Comparison of ENCODE assay signal across 8 cellular contexts in genomic region chr7:44477063-44477830, GRCh38. TPM values are rescaled to one million over a fixed set of nuclear protein-coding genes. Genes with fewer than 3 reads are reported as not detected.
A peak's percentile ranks its signal among the peaks of the same experiment; 100 is the strongest.
DNase-seq lines count a peak whose midpoint lies in the region; ATAC-seq, FAIRE-seq and TF ChIP-seq lines count a peak whose summit lies in the region.

No MANE protein-coding gene starts in this region.

- ATAC-seq in GM19455 (IDR thresholded peaks at IDR 0.05; ENCODE audit: unreplicated experiment) = peak; percentile 88

- H3K36me3 Mint-ChIP-seq in nephron progenitor cell (ENCODE audit: low read depth) = peaks cover 52% of the 10 kb centered on the region

- no peaks in the 10 kb centered on the region for H3K27me3 Mint-ChIP-seq in nephron progenitor cell (ENCODE audit: low read depth, poor library complexity)

- H3K27me3 ChIP-seq in Peyer's patch = no peaks in the 10 kb centered on the region

- H3K4me3 ChIP-seq in Peyer's patch (no peak overlapping the region), fibroblast of mammary gland (ENCODE audit: control insufficient read depth, low read depth, low read length) (no peak overlapping the region)

- H3K27ac Mint-ChIP-seq in nephron progenitor cell = peak overlapping the region; percentile 59

- H3K4me1 ChIP-seq in Peyer's patch = no peaks in the 10 kb centered on the region

- TF ChIP-seq CTCF in Peyer's patch (IDR thresholded peaks at IDR 0.05) (peak; percentile 74 to 92 (median 90)), fibroblast of mammary gland (conservative IDR thresholded peaks at IDR 0.05; ENCODE audit: control insufficient read depth, insufficient read depth, low read depth, low read length) (peak; percentile 99), nephron progenitor cell (IDR thresholded peaks at IDR 0.05) (peak; percentile 89)

- H3K9me3 ChIP-seq in Peyer's patch = no peaks in the 10 kb centered on the region

- peaks cover under 1% of the 10 kb centered on the region for H3K9me3 Mint-ChIP-seq in nephron progenitor cell

- DNase-seq in CMK (ENCODE audit: low read depth) = peak; percentile 27
- DNase-seq in HTR-8/SVneo (ENCODE audit: insufficient read length, low spot score) = peak; percentile 70
- DNase-seq in Peyer's patch = peak; percentile 50 to 73 (median 68)
- DNase-seq in activated T-cell treated with anti-CD3 and anti-CD28 coated beads, Interleukin-2, amount 50 U/mL, for 48 hours = peak; percentile 71 to 74
- DNase-seq in fibroblast of mammary gland (ENCODE audit: low read depth) = peak; percentile 90
- peak; percentile 65 for DNase-seq in nephron progenitor cell
- peak in 40 of 49 donors; percentile 7 to 70 (median 37) for DNase-seq in substantia nigra (lab: John Stamatoyannopoulos, UW)

- H3K27ac ChIP-seq in Peyer's patch (peak overlapping the region in 1 of 4 donors; percentile 30), substantia nigra (ENCODE audit: low read depth, low read length, poor library complexity, severe bottlenecking) (peak overlapping the region; percentile 27)

- peaks cover 0 to 58% (median 0%) of the 10 kb centered on the region in 3 donors for H3K36me3 ChIP-seq in Peyer's patch

- no peak for TF ChIP-seq POLR2A in Peyer's patch (IDR thresholded peaks at IDR 0.05)

- H3K4me3 Mint-ChIP-seq in nephron progenitor cell = no peak overlapping the region

- peaks cover 5% of the 10 kb centered on the region for H3K4me1 Mint-ChIP-seq in nephron progenitor cell

- peak; percentile 60 for FAIRE-seq in HTR-8/SVneo (lab: Jason Lieb, UNC)

RNA-seq across cellular contexts. Expression of gene NUDCD3, which starts 13.2 kb away (rescaled TPM):
- total RNA-seq in Peyer's patch = 10 to 100 TPM; 32.9 to 61.9 (median 44.1) TPM

Comparison
In these comparisons a context has a peak if more than half of its experiments do, and no peak if none do; other contexts are left out.
1. DNase-seq: peak in every context shown above with its lines; median percentile 90 in fibroblast of mammary gland; 72 in activated T-cell treated with anti-CD3 and anti-CD28 coated beads, Interleukin-2, amount 50 U/mL, for 48 hours; 70 in HTR-8/SVneo; 68 in Peyer's patch; 65 in nephron progenitor cell; 37 in substantia nigra; 27 in CMK.